In the genomic region with DNA sequence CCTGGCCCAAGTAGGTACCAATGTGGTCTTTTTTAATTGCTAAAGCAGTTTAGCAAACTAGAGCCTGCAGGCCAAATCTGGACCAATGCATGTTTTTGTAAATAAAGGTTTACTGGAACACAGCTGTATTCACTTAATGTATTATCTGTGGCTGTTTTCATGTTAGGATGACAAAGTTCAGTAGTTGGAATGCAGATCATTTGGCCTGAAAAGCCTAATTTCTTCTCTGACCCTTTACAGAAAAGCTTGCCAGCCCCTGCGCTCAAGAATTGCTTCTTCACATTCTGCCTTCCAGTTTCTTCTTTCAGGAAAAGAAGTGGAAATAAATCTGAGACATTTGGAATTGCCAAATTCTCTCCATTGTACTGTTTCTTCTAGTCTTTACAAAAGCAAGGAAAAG, we compare ENCODE assay signal across 27 cellular contexts.
"Had no signal": no experiment of that assay in that cellular context is flagged by ENCODE, and none has a peak within 500 bp of the region (broad histone marks: within the 10 kb centered on the region; RNA-seq: fewer than 3 reads in every experiment).

No MANE protein-coding gene starts in this region.

- ATAC-seq: stimulated activated effector memory CD8-positive, alpha-beta T cell treated with anti-CD3 and anti-CD28 coated beads, Interleukin-12 subunit alpha, Interleukin-12 subunit beta, amount 100 ng/mL, for 72 hours; stimulated activated memory B cell treated with anti-CD40 and anti-IgM and Interleukin-4, amounts not matched to agents 10 μg/mL and 1 μg/mL and 100 μg/mL, for 72 hours; stimulated activated naive B cell treated with anti-CD40 and anti-IgM and Interleukin-4, amounts not matched to agents 10 μg/mL and 1 μg/mL and 100 μg/mL, for 72 hours; stimulated activated naive CD8-positive, alpha-beta T cell treated with anti-CD3 and anti-CD28 coated beads, Interleukin-15, amount 100 ng/mL, for 72 hours; stimulated activated naive CD8-positive, alpha-beta T cell treated with anti-CD3 and anti-CD28 coated beads, Interleukin-15, Interleukin-2, amounts not matched to agents 100 U/mL and 50 U/mL, for 24 hours; upper lobe of right lung had no signal

- H3K9me3 ChIP-seq: stomach, suprapubic skin, thoracic aorta, thyroid gland, tibial artery, tibial nerve, transverse colon, upper lobe of left lung, upper lobe of right lung, uterus, vagina had no signal

- DNase-seq: stimulated activated CD4-positive, alpha-beta T cell treated with anti-CD3 and anti-CD28 coated beads, Interleukin-2, amount 100 ng/mL, for 24 hours; stimulated activated CD4-positive, alpha-beta T cell treated with anti-CD3 and anti-CD28 coated beads, Interleukin-2, amount 100 ng/mL, for 48 hours; stimulated activated CD4-positive, alpha-beta T cell treated with anti-CD3 and anti-CD28 coated beads, Interleukin-4, amount 100 ng/mL, for 1 hour; stimulated activated CD4-positive, alpha-beta T cell treated with anti-CD3 and anti-CD28 coated beads, Interleukin-4, amount 100 ng/mL, for 24 hours; stimulated activated CD4-positive, alpha-beta T cell treated with anti-CD3 and anti-CD28 coated beads, Interleukin-4, amount 100 ng/mL, for 4 hours; stimulated activated CD8-positive, alpha-beta memory T cell treated with anti-CD3 and anti-CD28 coated beads, Interleukin-4, amount 100 ng/mL, for 48 hours; stimulated activated naive B cell treated with anti-CD40 and anti-IgM and Interleukin-4, amounts not matched to agents 10 μg/mL and 1 μg/mL and 100 μg/mL, for 72 hours; stimulated activated naive CD4-positive, alpha-beta T cell; stimulated activated naive CD4-positive, alpha-beta T cell treated with Interleukin-2 at 50 U/mL for 16 hours; stimulated activated naive CD8-positive, alpha-beta T cell treated with anti-CD3 and anti-CD28 coated beads, Interleukin-15, amount 100 ng/mL, for 72 hours; stimulated activated naive CD8-positive, alpha-beta T cell treated with anti-CD3 and anti-CD28 coated beads, Interleukin-15, Interleukin-2, amounts not matched to agents 100 U/mL and 50 U/mL, for 24 hours; stomach; substantia nigra; thyroid gland; tibial artery; transverse colon; trophoblast cell; upper lobe of left lung; upper lobe of right lung; uterus had no signal

- FAIRE-seq: urothelium cell line had no signal

- H3K4me1 ChIP-seq: stomach, suprapubic skin, thyroid gland, tibial artery, upper lobe of left lung, upper lobe of right lung, uterus, vagina had no signal

- H3K36me3 ChIP-seq: stomach, suprapubic skin, thoracic aorta, thyroid gland, tibial artery, tibial nerve, transverse colon, upper lobe of left lung, upper lobe of right lung, uterus, vagina had no signal

- H3K27me3 ChIP-seq: suprapubic skin, thyroid gland, tibial nerve, upper lobe of left lung, upper lobe of right lung, uterus, vagina had no signal

- H3K27ac ChIP-seq: stomach, suprapubic skin, thoracic aorta, thyroid gland, tibial artery, transverse colon, upper lobe of left lung, upper lobe of right lung, uterus, vagina had no signal

- H3K4me3 ChIP-seq: stomach, suprapubic skin, thoracic aorta, thyroid gland, tibial artery, tibial nerve, transverse colon, upper lobe of left lung, upper lobe of right lung, uterus, vagina had no signal
